16 cellular contexts compared by ENCODE assay signal in genomic region chr22:32576553-32577255, GRCh38.
DNase-seq lines count a peak whose midpoint lies in the region; ATAC-seq and TF ChIP-seq lines count a peak whose summit lies in the region.
"Had no signal": no experiment of that assay in that cellular context is flagged by ENCODE, and none has a peak within 500 bp of the region (broad histone marks: within the 10 kb centered on the region; RNA-seq: fewer than 3 reads in every experiment).

No MANE protein-coding gene starts in this region.

- WGBS in smooth muscle cell (ENCODE audit: low lambda C conversion rate), result 24% methylated on average over 11 of the region's 11 CpGs

- H3K27ac ChIP-seq in WERI-Rb-1 (no peak overlapping the region; the same call in 1 of the 2 replicates), smooth muscle cell (ENCODE audit: low read depth) (peak overlapping the region; percentile 28)
- H3K27ac ChIP-seq: BLaER1 treated with 17β-estradiol and CSF1 and Interleukin-3, amounts not matched to agents 10 nM and 100 nM; RWPE1; SJSA1 had no signal

- no peak for ATAC-seq in omental fat pad (ENCODE audit: low FRiP score)
- ATAC-seq: T-cell had no signal

- DNase-seq in NCI-H1105 treated with DMSO at 0.1 percent for 48 hours (lab: John Stamatoyannopoulos, UW) (peak; percentile 2), NCI-H1105 (lab: John Stamatoyannopoulos, UW) (no peak), NCI-H1092 (lab: John Stamatoyannopoulos, UW) (peak; percentile 14), WERI-Rb-1 (peak; percentile 80), smooth muscle cell (lab: John Stamatoyannopoulos, UW; ENCODE audit: unreplicated experiment) (no peak), AG20443 (ENCODE audit: low spot score) (no peak), omental fat pad (ENCODE audit: low spot score) (no peak), NCI-H446 treated with DMSO at 0.1 percent for 48 hours (lab: John Stamatoyannopoulos, UW) (no peak)
- DNase-seq: 8988T, NCI-H187, NCI-H2171, T-cell had no signal

- H3F3A ChIP-seq in smooth muscle cell (ENCODE audit: low read depth), result peaks cover 19% of the 10 kb centered on the region

- H3K4me3 ChIP-seq in WERI-Rb-1 (ENCODE audit: low read depth, low read length) (no peak overlapping the region), smooth muscle cell (no peak overlapping the region)
- H3K4me3 ChIP-seq: BLaER1 treated with 17β-estradiol and CSF1 and Interleukin-3, amounts not matched to agents 10 nM and 100 nM; HAP-1; SJSA1 had no signal

- no peaks in the 10 kb centered on the region for H3K36me3 ChIP-seq in WERI-Rb-1
- H3K36me3 ChIP-seq in smooth muscle cell (ENCODE audit: low read depth), result no peaks in the 10 kb centered on the region
- H3K36me3 ChIP-seq: BLaER1 treated with 17β-estradiol and CSF1 and Interleukin-3, amounts not matched to agents 10 nM and 100 nM; HAP-1; SJSA1 had no signal

- H2AFZ ChIP-seq in smooth muscle cell (ENCODE audit: low read depth), result peak overlapping the region; percentile 3

- H3K79me2 ChIP-seq in smooth muscle cell (ENCODE audit: low read depth), result no peaks in the 10 kb centered on the region

- H4K20me1 ChIP-seq in smooth muscle cell (ENCODE audit: low read depth), result no peaks in the 10 kb centered on the region
- H4K20me1 ChIP-seq: BLaER1 treated with 17β-estradiol and CSF1 and Interleukin-3, amounts not matched to agents 10 nM and 100 nM had no signal

- no peaks in the 10 kb centered on the region for H3K27me3 ChIP-seq in WERI-Rb-1 (ENCODE audit: insufficient read depth, low read depth, severe bottlenecking)
- H3K27me3 ChIP-seq in smooth muscle cell (ENCODE audit: low read depth), result no peaks in the 10 kb centered on the region
- H3K27me3 ChIP-seq: BLaER1 treated with 17β-estradiol and CSF1 and Interleukin-3, amounts not matched to agents 10 nM and 100 nM; SJSA1 had no signal

- TF ChIP-seq CTCF in WERI-Rb-1 (IDR thresholded peaks at IDR 0.05; ENCODE audit: low read depth, low read length) (no peak), smooth muscle cell (IDR thresholded peaks at IDR 0.05; ENCODE audit: borderline replicate concordance, insufficient read depth, poor library complexity, severe bottlenecking) (no peak), omental fat pad (IDR thresholded peaks at IDR 0.05) (no peak)

- peaks cover 27% of the 10 kb centered on the region for H3K4me1 ChIP-seq in smooth muscle cell (ENCODE audit: low read depth)
- H3K4me1 ChIP-seq: HAP-1 had no signal

- H3K9ac ChIP-seq in smooth muscle cell (ENCODE audit: low read depth), result no peak overlapping the region
- H3K9ac ChIP-seq: BLaER1 treated with 17β-estradiol and CSF1 and Interleukin-3, amounts not matched to agents 10 nM and 100 nM had no signal

- H3K9me3 ChIP-seq in WERI-Rb-1 (ENCODE audit: severe bottlenecking), result no peaks in the 10 kb centered on the region
- H3K9me3 ChIP-seq in smooth muscle cell (replicated peaks; ENCODE audit: low read depth), result no peaks in the 10 kb centered on the region
- H3K9me3 ChIP-seq: HAP-1, SJSA1 had no signal

- no peak overlapping the region for H3K4me2 ChIP-seq in smooth muscle cell
- H3K4me2 ChIP-seq: BLaER1 treated with 17β-estradiol and CSF1 and Interleukin-3, amounts not matched to agents 10 nM and 100 nM had no signal

Comparison
In these comparisons a context has a peak if more than half of its experiments do, and no peak if none do; other contexts are left out.
1. DNase-seq: peak in NCI-H1105 treated with DMSO at 0.1 percent for 48 hours (single experiment), NCI-H1092 (single experiment) and WERI-Rb-1 (single experiment); none in NCI-H1105 (single experiment), smooth muscle cell (single experiment), AG20443 (single experiment), omental fat pad (single experiment) and NCI-H446 treated with DMSO at 0.1 percent for 48 hours (single experiment).